Comparison of ENCODE assay signal across 1 cellular context in the genomic region with DNA sequence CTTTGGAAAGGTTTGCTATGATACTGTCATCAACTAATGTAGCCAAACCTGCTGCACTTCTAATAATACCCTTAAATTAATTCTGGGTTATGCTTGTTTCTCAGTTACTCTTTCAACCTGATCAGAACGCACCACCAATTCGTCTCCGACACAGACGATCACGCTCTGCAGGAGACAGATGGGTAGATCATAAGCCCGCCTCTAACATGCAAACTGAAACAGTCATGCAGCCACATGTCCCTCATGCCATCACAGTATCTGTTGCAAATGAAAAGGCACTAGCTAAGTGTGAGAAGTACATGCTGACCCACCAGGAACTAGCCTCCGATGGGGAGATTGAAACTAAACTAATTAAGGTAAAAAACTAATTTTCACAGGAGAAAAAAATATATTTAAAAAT.
TF ChIP-seq lines count a peak whose summit lies in the region.

No MANE protein-coding gene starts in this region.

TF ChIP-seq in GM12878, 131 proteins besides CTCF, POLR2A, EP300 and RAD21 (continued from another document):
- TF ChIP-seq, protein P1, sequence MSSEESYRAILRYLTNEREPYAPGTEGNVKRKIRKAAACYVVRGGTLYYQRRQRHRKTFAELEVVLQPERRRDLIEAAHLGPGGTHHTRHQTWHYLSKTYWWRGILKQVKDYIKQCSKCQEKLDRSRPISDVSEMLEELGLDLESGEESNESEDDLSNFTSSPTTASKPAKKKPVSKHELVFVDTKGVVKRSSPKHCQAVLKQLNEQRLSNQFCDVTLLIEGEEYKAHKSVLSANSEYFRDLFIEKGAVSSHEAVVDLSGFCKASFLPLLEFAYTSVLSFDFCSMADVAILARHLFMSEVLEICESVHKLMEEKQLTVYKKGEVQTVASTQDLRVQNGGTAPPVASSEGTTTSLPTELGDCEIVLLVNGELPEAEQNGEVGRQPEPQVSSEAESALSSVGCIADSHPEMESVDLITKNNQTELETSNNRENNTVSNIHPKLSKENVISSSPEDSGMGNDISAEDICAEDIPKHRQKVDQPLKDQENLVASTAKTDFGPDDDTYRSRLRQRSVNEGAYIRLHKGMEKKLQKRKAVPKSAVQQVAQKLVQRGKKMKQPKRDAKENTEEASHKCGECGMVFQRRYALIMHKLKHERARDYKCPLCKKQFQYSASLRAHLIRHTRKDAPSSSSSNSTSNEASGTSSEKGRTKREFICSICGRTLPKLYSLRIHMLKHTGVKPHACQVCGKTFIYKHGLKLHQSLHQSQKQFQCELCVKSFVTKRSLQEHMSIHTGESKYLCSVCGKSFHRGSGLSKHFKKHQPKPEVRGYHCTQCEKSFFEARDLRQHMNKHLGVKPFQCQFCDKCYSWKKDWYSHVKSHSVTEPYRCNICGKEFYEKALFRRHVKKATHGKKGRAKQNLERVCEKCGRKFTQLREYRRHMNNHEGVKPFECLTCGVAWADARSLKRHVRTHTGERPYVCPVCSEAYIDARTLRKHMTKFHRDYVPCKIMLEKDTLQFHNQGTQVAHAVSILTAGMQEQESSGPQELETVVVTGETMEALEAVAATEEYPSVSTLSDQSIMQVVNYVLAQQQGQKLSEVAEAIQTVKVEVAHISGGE (CRISPR knock-in tag; IDR thresholded peaks at IDR 0.05) = no peak
- no peak for TF ChIP-seq KDM1A (IDR thresholded peaks at IDR 0.05; ENCODE audit: borderline replicate concordance)
- TF ChIP-seq KAT2A (conservative IDR thresholded peaks at IDR 0.05; ENCODE audit: control insufficient read depth, low read depth, low read length) = no peak
- TF ChIP-seq, protein P2, sequence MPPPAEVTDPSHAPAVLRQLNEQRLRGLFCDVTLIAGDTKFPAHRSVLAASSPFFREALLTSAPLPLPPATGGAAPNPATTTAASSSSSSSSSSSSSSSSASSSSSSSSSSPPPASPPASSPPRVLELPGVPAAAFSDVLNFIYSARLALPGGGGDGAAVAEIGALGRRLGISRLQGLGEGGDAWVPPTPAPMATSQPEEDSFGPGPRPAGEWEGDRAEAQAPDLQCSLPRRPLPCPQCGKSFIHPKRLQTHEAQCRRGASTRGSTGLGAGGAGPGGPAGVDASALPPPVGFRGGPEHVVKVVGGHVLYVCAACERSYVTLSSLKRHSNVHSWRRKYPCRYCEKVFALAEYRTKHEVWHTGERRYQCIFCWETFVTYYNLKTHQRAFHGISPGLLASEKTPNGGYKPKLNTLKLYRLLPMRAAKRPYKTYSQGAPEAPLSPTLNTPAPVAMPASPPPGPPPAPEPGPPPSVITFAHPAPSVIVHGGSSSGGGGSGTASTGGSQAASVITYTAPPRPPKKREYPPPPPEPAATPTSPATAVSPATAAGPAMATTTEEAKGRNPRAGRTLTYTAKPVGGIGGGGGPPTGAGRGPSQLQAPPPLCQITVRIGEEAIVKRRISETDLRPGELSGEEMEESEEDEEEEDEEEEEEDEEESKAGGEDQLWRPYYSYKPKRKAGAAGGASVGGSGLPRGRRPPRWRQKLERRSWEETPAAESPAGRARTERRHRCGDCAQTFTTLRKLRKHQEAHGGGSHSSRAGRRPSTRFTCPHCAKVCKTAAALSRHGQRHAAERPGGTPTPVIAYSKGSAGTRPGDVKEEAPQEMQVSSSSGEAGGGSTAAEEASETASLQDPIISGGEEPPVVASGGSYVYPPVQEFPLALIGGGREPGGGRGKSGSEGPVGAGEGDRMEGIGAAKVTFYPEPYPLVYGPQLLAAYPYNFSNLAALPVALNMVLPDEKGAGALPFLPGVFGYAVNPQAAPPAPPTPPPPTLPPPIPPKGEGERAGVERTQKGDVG (CRISPR knock-in tag; IDR thresholded peaks at IDR 0.05) = no peak
- TF ChIP-seq NR2C2 (IDR thresholded peaks at IDR 0.05; ENCODE audit: borderline replicate concordance, control insufficient read depth, insufficient read length, low read depth) = no peak
- TF ChIP-seq RAD51 (IDR thresholded peaks at IDR 0.05) = no peak
- TF ChIP-seq, protein P3, sequence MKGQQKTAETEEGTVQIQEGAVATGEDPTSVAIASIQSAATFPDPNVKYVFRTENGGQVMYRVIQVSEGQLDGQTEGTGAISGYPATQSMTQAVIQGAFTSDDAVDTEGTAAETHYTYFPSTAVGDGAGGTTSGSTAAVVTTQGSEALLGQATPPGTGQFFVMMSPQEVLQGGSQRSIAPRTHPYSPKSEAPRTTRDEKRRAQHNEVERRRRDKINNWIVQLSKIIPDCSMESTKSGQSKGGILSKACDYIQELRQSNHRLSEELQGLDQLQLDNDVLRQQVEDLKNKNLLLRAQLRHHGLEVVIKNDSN (IDR thresholded peaks at IDR 0.05; ENCODE audit: borderline replicate concordance, extremely low read length, insufficient read depth, low read depth, low read length) = no peak
- no peak for TF ChIP-seq ZNF24 (IDR thresholded peaks at IDR 0.05)
- TF ChIP-seq, protein P4, sequence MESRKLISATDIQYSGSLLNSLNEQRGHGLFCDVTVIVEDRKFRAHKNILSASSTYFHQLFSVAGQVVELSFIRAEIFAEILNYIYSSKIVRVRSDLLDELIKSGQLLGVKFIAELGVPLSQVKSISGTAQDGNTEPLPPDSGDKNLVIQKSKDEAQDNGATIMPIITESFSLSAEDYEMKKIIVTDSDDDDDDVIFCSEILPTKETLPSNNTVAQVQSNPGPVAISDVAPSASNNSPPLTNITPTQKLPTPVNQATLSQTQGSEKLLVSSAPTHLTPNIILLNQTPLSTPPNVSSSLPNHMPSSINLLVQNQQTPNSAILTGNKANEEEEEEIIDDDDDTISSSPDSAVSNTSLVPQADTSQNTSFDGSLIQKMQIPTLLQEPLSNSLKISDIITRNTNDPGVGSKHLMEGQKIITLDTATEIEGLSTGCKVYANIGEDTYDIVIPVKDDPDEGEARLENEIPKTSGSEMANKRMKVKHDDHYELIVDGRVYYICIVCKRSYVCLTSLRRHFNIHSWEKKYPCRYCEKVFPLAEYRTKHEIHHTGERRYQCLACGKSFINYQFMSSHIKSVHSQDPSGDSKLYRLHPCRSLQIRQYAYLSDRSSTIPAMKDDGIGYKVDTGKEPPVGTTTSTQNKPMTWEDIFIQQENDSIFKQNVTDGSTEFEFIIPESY (IDR thresholded peaks at IDR 0.05) = no peak
- no peak for TF ChIP-seq SMC3 (IDR thresholded peaks at IDR 0.05; ENCODE audit: borderline replicate concordance, low read length)
- TF ChIP-seq ZZZ3 (IDR thresholded peaks at IDR 0.05; ENCODE audit: control insufficient read depth, insufficient read length, low read depth) = no peak
- no peak for TF ChIP-seq JUNB (IDR thresholded peaks at IDR 0.05)
- TF ChIP-seq FOS (IDR thresholded peaks at IDR 0.05; ENCODE audit: borderline replicate concordance, extremely low read depth, insufficient read length) = no peak
- no peak for TF ChIP-seq SIX5 (IDR thresholded peaks at IDR 0.05; ENCODE audit: low read depth, low read length, severe bottlenecking)
- TF ChIP-seq, protein P5, sequence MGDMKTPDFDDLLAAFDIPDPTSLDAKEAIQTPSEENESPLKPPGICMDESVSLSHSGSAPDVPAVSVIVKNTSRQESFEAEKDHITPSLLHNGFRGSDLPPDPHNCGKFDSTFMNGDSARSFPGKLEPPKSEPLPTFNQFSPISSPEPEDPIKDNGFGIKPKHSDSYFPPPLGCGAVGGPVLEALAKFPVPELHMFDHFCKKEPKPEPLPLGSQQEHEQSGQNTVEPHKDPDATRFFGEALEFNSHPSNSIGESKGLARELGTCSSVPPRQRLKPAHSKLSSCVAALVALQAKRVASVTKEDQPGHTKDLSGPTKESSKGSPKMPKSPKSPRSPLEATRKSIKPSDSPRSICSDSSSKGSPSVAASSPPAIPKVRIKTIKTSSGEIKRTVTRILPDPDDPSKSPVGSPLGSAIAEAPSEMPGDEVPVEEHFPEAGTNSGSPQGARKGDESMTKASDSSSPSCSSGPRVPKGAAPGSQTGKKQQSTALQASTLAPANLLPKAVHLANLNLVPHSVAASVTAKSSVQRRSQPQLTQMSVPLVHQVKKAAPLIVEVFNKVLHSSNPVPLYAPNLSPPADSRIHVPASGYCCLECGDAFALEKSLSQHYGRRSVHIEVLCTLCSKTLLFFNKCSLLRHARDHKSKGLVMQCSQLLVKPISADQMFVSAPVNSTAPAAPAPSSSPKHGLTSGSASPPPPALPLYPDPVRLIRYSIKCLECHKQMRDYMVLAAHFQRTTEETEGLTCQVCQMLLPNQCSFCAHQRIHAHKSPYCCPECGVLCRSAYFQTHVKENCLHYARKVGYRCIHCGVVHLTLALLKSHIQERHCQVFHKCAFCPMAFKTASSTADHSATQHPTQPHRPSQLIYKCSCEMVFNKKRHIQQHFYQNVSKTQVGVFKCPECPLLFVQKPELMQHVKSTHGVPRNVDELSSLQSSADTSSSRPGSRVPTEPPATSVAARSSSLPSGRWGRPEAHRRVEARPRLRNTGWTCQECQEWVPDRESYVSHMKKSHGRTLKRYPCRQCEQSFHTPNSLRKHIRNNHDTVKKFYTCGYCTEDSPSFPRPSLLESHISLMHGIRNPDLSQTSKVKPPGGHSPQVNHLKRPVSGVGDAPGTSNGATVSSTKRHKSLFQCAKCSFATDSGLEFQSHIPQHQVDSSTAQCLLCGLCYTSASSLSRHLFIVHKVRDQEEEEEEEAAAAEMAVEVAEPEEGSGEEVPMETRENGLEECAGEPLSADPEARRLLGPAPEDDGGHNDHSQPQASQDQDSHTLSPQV (IDR thresholded peaks at IDR 0.05) = no peak
- TF ChIP-seq, protein P6, sequence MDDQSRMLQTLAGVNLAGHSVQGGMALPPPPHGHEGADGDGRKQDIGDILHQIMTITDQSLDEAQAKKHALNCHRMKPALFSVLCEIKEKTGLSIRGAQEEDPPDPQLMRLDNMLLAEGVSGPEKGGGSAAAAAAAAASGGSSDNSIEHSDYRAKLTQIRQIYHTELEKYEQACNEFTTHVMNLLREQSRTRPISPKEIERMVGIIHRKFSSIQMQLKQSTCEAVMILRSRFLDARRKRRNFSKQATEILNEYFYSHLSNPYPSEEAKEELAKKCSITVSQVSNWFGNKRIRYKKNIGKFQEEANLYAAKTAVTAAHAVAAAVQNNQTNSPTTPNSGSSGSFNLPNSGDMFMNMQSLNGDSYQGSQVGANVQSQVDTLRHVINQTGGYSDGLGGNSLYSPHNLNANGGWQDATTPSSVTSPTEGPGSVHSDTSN (IDR thresholded peaks at IDR 0.05; ENCODE audit: insufficient replicate concordance, low read depth, low read length) = no peak
- TF ChIP-seq, protein P7, sequence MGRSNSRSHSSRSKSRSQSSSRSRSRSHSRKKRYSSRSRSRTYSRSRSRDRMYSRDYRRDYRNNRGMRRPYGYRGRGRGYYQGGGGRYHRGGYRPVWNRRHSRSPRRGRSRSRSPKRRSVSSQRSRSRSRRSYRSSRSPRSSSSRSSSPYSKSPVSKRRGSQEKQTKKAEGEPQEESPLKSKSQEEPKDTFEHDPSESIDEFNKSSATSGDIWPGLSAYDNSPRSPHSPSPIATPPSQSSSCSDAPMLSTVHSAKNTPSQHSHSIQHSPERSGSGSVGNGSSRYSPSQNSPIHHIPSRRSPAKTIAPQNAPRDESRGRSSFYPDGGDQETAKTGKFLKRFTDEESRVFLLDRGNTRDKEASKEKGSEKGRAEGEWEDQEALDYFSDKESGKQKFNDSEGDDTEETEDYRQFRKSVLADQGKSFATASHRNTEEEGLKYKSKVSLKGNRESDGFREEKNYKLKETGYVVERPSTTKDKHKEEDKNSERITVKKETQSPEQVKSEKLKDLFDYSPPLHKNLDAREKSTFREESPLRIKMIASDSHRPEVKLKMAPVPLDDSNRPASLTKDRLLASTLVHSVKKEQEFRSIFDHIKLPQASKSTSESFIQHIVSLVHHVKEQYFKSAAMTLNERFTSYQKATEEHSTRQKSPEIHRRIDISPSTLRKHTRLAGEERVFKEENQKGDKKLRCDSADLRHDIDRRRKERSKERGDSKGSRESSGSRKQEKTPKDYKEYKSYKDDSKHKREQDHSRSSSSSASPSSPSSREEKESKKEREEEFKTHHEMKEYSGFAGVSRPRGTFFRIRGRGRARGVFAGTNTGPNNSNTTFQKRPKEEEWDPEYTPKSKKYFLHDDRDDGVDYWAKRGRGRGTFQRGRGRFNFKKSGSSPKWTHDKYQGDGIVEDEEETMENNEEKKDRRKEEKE (IDR thresholded peaks at IDR 0.05) = no peak
- TF ChIP-seq, protein P8, sequence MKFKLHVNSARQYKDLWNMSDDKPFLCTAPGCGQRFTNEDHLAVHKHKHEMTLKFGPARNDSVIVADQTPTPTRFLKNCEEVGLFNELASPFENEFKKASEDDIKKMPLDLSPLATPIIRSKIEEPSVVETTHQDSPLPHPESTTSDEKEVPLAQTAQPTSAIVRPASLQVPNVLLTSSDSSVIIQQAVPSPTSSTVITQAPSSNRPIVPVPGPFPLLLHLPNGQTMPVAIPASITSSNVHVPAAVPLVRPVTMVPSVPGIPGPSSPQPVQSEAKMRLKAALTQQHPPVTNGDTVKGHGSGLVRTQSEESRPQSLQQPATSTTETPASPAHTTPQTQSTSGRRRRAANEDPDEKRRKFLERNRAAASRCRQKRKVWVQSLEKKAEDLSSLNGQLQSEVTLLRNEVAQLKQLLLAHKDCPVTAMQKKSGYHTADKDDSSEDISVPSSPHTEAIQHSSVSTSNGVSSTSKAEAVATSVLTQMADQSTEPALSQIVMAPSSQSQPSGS (IDR thresholded peaks at IDR 0.05; ENCODE audit: low read length) = no peak
TF ChIP-seq in GM12878: peak in this region for 0.
